Comparison of ENCODE assay signal across 15 cellular contexts in genomic region chr12:21696603-21697002, GRCh38. TPM values are rescaled to one million over a fixed set of nuclear protein-coding genes. Genes with fewer than 3 reads are reported as not detected.
DNase-seq lines count a peak whose midpoint lies in the region; ATAC-seq lines count a peak whose summit lies in the region.
"Had no signal": no experiment of that assay in that cellular context is flagged by ENCODE, and none has a peak within 500 bp of the region (broad histone marks: within the 10 kb centered on the region; RNA-seq: fewer than 3 reads in every experiment).

No MANE protein-coding gene starts in this region.

- H2AFZ ChIP-seq in ACC112 (ENCODE audit: low read length, unreplicated experiment): peak overlapping the region; percentile 9

- no peak overlapping the region for H3K4me2 ChIP-seq in skeletal muscle satellite cell (ENCODE audit: low read length)

- H3K4me1 ChIP-seq in ACC112 (ENCODE audit: control insufficient read depth, insufficient read depth, low read length, unreplicated experiment): peaks cover 18% of the 10 kb centered on the region
- peaks cover 22% of the 10 kb centered on the region for H3K4me1 ChIP-seq in adipocyte (ENCODE audit: control insufficient read depth, insufficient read depth, low read length)
- H3K4me1 ChIP-seq in skeletal muscle satellite cell (ENCODE audit: control insufficient read depth, insufficient read depth, low read length): peaks cover 25% of the 10 kb centered on the region

- H3K9me3 ChIP-seq in adipocyte (ENCODE audit: control insufficient read depth, low read length) (no peaks in the 10 kb centered on the region), skeletal muscle satellite cell (replicated peaks; ENCODE audit: low read length) (no peaks in the 10 kb centered on the region)

- H3K27me3 ChIP-seq in ACC112 (ENCODE audit: insufficient read depth, low read length) (no peaks in the 10 kb centered on the region), adipocyte (replicated peaks; ENCODE audit: control insufficient read depth, insufficient read depth, low read length) (no peaks in the 10 kb centered on the region), skeletal muscle satellite cell (ENCODE audit: control insufficient read depth, insufficient read depth, low read length) (no peaks in the 10 kb centered on the region)

- no peaks in the 10 kb centered on the region for H3K79me2 ChIP-seq in ACC112 (ENCODE audit: control insufficient read depth, insufficient read depth, low read length, unreplicated experiment)

- H3K4me3 ChIP-seq in ACC112 (ENCODE audit: low read depth, low read length) (no peak overlapping the region), adipocyte (ENCODE audit: low read length) (no peak overlapping the region), skeletal muscle satellite cell (ENCODE audit: low read length) (no peak overlapping the region)

- peak; percentile 44 for DNase-seq in adipocyte (ENCODE audit: low read depth)
- DNase-seq in fibroblast of peridontal ligament (ENCODE audit: extremely low read depth): peak; percentile 10
- no peak for DNase-seq in NCI-H2029 treated with DMSO at 0.1 percent for 48 hours (lab: John Stamatoyannopoulos, UW)
- DNase-seq in NCI-H524 treated with DMSO at 0.1 percent for 48 hours (lab: John Stamatoyannopoulos, UW): no peak
- DNase-seq: 8988T; ACHN; C1 segment of cervical spinal cord; CD4-positive, alpha-beta memory T cell; DMS79; HCEC 1CT; HFFc6 had no signal

- no peak for ATAC-seq in GM21717 (IDR thresholded peaks at IDR 0.05; ENCODE audit: unreplicated experiment)
- ATAC-seq: HepG2 had no signal

- H3K9ac ChIP-seq in adipocyte (ENCODE audit: low read length) (peak overlapping the region; percentile 59), skeletal muscle satellite cell (ENCODE audit: low read depth, low read length) (peak overlapping the region; percentile 50)

- H3K27ac ChIP-seq in ACC112 (ENCODE audit: low read depth, low read length): no peak overlapping the region

- H3K36me3 ChIP-seq in ACC112 (ENCODE audit: insufficient read depth, low read length) (no peaks in the 10 kb centered on the region), adipocyte (ENCODE audit: control insufficient read depth, insufficient read depth, low read length, severe bottlenecking) (no peaks in the 10 kb centered on the region), skeletal muscle satellite cell (ENCODE audit: insufficient read depth, low read length) (no peaks in the 10 kb centered on the region)

RNA-seq across cellular contexts. Expression of gene LDHB, which starts 39.0 kb away (rescaled TPM):
- total RNA-seq in skeletal muscle satellite cell (2012; rRNA removed): 759 and 826 TPM in 2 replicates
- total RNA-seq: HepG2 had no signal

Comparison
In these comparisons a context has a peak if more than half of its experiments do, and no peak if none do; other contexts are left out.
1. DNase-seq: peak in adipocyte (single experiment) and fibroblast of peridontal ligament (single experiment); none in NCI-H2029 treated with DMSO at 0.1 percent for 48 hours (single experiment) and NCI-H524 treated with DMSO at 0.1 percent for 48 hours (single experiment).